In the genomic region with DNA sequence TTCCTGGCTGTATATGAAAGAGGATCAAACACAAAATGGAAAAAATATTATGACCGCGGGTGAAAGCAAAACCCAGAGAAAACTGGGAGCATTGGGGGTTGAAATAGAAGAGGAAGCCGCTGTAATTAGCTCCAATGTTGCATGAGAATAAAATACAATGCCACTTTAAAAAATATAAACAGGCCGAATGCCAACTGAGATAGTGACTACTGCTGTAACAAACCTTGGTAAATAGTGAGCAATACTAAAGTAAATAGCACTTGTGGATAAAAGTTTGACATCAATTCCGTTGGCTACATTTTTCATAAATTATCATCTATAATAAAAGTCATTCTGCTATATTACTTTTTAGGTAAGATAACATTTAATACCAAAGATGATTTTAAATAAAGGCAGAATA, we compare ENCODE assay signal across 20 cellular contexts.
"Had no signal": no experiment of that assay in that cellular context is flagged by ENCODE, and none has a peak within 500 bp of the region (broad histone marks: within the 10 kb centered on the region; RNA-seq: fewer than 3 reads in every experiment).

No MANE protein-coding gene starts in this region.

- H3K27ac Mint-ChIP-seq: immature natural killer cell; naive thymus-derived CD8-positive, alpha-beta T cell; stimulated activated naive B cell treated with anti-CD40 and anti-IgM and Interleukin-4, amounts not matched to agents 10 μg/mL and 1 μg/mL and 100 μg/mL, for 72 hours; stimulated activated naive CD8-positive, alpha-beta T cell treated with anti-CD3 and anti-CD28 coated beads, Interleukin-15, Interleukin-2, amounts not matched to agents 100 ng/mL and 50 ng/mL, for 24 hours had no signal

- H3K4me1 Mint-ChIP-seq: immature natural killer cell; naive thymus-derived CD8-positive, alpha-beta T cell; stimulated activated naive B cell treated with anti-CD40 and anti-IgM and Interleukin-4, amounts not matched to agents 10 μg/mL and 1 μg/mL and 100 μg/mL, for 72 hours had no signal

- ATAC-seq: left ventricle myocardium superior; lower lobe of right lung; naive thymus-derived CD8-positive, alpha-beta T cell; right lobe of liver; stimulated activated naive B cell treated with anti-CD40 and anti-IgM and Interleukin-4, amounts not matched to agents 10 μg/mL and 1 μg/mL and 100 μg/mL, for 72 hours; upper lobe of right lung had no signal

- H3K4me3 ChIP-seq: coronary artery, lower lobe of right lung, ovary, right lobe of liver, thoracic aorta, tibial nerve, upper lobe of right lung, uterus had no signal

- H3K4me3 Mint-ChIP-seq: immature natural killer cell; naive thymus-derived CD8-positive, alpha-beta T cell; stimulated activated naive B cell treated with anti-CD40 and anti-IgM and Interleukin-4, amounts not matched to agents 10 μg/mL and 1 μg/mL and 100 μg/mL, for 72 hours; stimulated activated naive CD8-positive, alpha-beta T cell treated with anti-CD3 and anti-CD28 coated beads, Interleukin-15, Interleukin-2, amounts not matched to agents 100 ng/mL and 50 ng/mL, for 24 hours had no signal

- H3K27me3 Mint-ChIP-seq: naive thymus-derived CD8-positive, alpha-beta T cell; stimulated activated naive B cell treated with anti-CD40 and anti-IgM and Interleukin-4, amounts not matched to agents 10 μg/mL and 1 μg/mL and 100 μg/mL, for 72 hours; stimulated activated naive CD8-positive, alpha-beta T cell treated with anti-CD3 and anti-CD28 coated beads, Interleukin-15, Interleukin-2, amounts not matched to agents 100 ng/mL and 50 ng/mL, for 24 hours had no signal

- H3K36me3 Mint-ChIP-seq: immature natural killer cell; naive thymus-derived CD8-positive, alpha-beta T cell; stimulated activated naive B cell treated with anti-CD40 and anti-IgM and Interleukin-4, amounts not matched to agents 10 μg/mL and 1 μg/mL and 100 μg/mL, for 72 hours had no signal

- DNase-seq: dermis blood vessel endothelial cell; effector memory CD4-positive, alpha-beta T cell; hypothalamus; immature natural killer cell; left ventricle myocardium superior; lower lobe of right lung; naive thymus-derived CD8-positive, alpha-beta T cell; occipital lobe; ovary; right lobe of liver; small intestine; stimulated activated CD4-positive, alpha-beta T cell treated with anti-CD3 and anti-CD28 coated beads, Interleukin-15, amount 100 ng/mL, for 24 hours; stimulated activated CD4-positive, alpha-beta T cell treated with anti-CD3 and anti-CD28 coated beads, Interleukin-2, amount 100 ng/mL, for 48 hours; stimulated activated naive B cell treated with anti-CD40 and anti-IgM and Interleukin-4, amounts not matched to agents 10 μg/mL and 1 μg/mL and 100 μg/mL, for 72 hours; upper lobe of right lung; uterus had no signal
